In genomic region chr22:40855960-40856512, GRCh38 we compare ENCODE assay signal across 9 cellular contexts. TPM values are rescaled to one million over a fixed set of nuclear protein-coding genes. Genes with fewer than 3 reads are reported as not detected.
DNase-seq lines count a peak whose midpoint lies in the region; ATAC-seq and TF ChIP-seq lines count a peak whose summit lies in the region.
"Had no signal": no experiment of that assay in that cellular context is flagged by ENCODE, and none has a peak within 500 bp of the region (broad histone marks: within the 10 kb centered on the region; RNA-seq: fewer than 3 reads in every experiment).

No MANE protein-coding gene starts in this region.

- intact Hi-C loops in tibial artery (cut with DNase I; ENCODE audit: low total_unique reads) = no loop called here

- H3K27me3 ChIP-seq in endocrine pancreas (ENCODE audit: control insufficient read depth, insufficient read depth, low read length) (no peaks in the 10 kb centered on the region), tibial artery (no peaks in the 10 kb centered on the region)

- no peak for TF ChIP-seq CTCF in tibial artery (IDR thresholded peaks at IDR 0.05)

- H3K9me3 ChIP-seq in T-helper 17 cell (ENCODE audit: control insufficient read depth, low read length, poor library complexity, severe bottlenecking) (no peaks in the 10 kb centered on the region), endocrine pancreas (ENCODE audit: control insufficient read depth, low read length) (no peaks in the 10 kb centered on the region), tibial artery (no peaks in the 10 kb centered on the region)

- H3K27ac ChIP-seq in tibial artery = peak overlapping the region; percentile 95 to 98

- no peaks in the 10 kb centered on the region for H3K9me3 Mint-ChIP-seq in memory B cell

- peaks cover 38% of the 10 kb centered on the region for H3K4me1 ChIP-seq in endocrine pancreas (ENCODE audit: control insufficient read depth, insufficient read depth, low read length)
- peaks cover 0 to 59% (median 36%) of the 10 kb centered on the region in 4 donors for H3K4me1 ChIP-seq in tibial artery

- peak overlapping the region; percentile 100 for H3K4me3 ChIP-seq in endocrine pancreas (ENCODE audit: control insufficient read depth, insufficient read depth, low read length)
- peak overlapping the region; percentile 85 to 95 for H3K4me3 ChIP-seq in tibial artery

- H3K36me3 Mint-ChIP-seq in T-helper 17 cell (ENCODE audit: low read depth) = peaks cover 1% of the 10 kb centered on the region
- H3K36me3 Mint-ChIP-seq in memory B cell = peaks cover 3% of the 10 kb centered on the region

- ATAC-seq in GM19463 (IDR thresholded peaks at IDR 0.05; ENCODE audit: unreplicated experiment) (peak; percentile 18), HG03571 (IDR thresholded peaks at IDR 0.05; ENCODE audit: unreplicated experiment) (peak; percentile 21), T-helper 17 cell (peak; percentile 14), memory B cell (ENCODE audit: low read depth) (peak; percentile 7)

- H3K4me3 Mint-ChIP-seq in T-helper 17 cell (peak overlapping the region; percentile 97), memory B cell (peak overlapping the region; percentile 99)

- no peaks in the 10 kb centered on the region for H3K36me3 ChIP-seq in endocrine pancreas (ENCODE audit: control insufficient read depth, insufficient read depth, low read length)
- H3K36me3 ChIP-seq in tibial artery = no peaks in the 10 kb centered on the region

- no peaks in the 10 kb centered on the region for H3K27me3 Mint-ChIP-seq in T-helper 17 cell
- no peaks in the 10 kb centered on the region for H3K27me3 Mint-ChIP-seq in memory B cell

- peak overlapping the region; percentile 93 for H3K9ac ChIP-seq in endocrine pancreas (ENCODE audit: control insufficient read depth, insufficient read depth, low read length)

- DNase-seq in DMS 273 (lab: John Stamatoyannopoulos, UW; ENCODE audit: unreplicated experiment) = peak; percentile 58
- no peak for DNase-seq in DMS 273 treated with DMSO at 0.1 percent for 48 hours (lab: John Stamatoyannopoulos, UW)
- peak in 1 of 3 donors; percentile 27 for DNase-seq in T-helper 17 cell
- DNase-seq in memory B cell (ENCODE audit: low spot score in 2 of 2) = peak in 1 of 2 donors; percentile 9
- DNase-seq in tibial artery = peak in 1 of 2 donors; percentile 34

- H3K27ac Mint-ChIP-seq in T-helper 17 cell (peak overlapping the region; percentile 99), memory B cell (peak overlapping the region; percentile 98)

- H3K4me1 Mint-ChIP-seq in T-helper 17 cell = peaks cover 25% of the 10 kb centered on the region
- peaks cover 16% of the 10 kb centered on the region for H3K4me1 Mint-ChIP-seq in memory B cell

RNA-seq across cellular contexts. Expression of gene ST13, which starts 0.4 kb away (rescaled TPM):
- 100 to 1,000 TPM; 114 to 117 TPM for total RNA-seq in T-helper 17 cell

RNA-seq across cellular contexts. Expression of gene XPNPEP3, which starts 0.9 kb away (rescaled TPM):
- total RNA-seq in T-helper 17 cell = 10 to 100 TPM; 13.8 to 16.0 TPM

RNA-seq across cellular contexts. Expression of gene DNAJB7, which starts 5.9 kb away (rescaled TPM):
- not detected for total RNA-seq in T-helper 17 cell
- total RNA-seq: dermis microvascular lymphatic vessel endothelial cell had no signal

RNA-seq across cellular contexts. Expression of gene SLC25A17, which starts 36.9 kb away (rescaled TPM):
- 1 to 10 TPM; 6.9 to 9.0 TPM for total RNA-seq in T-helper 17 cell
